1 cellular context compared by ENCODE assay signal in the genomic region with DNA sequence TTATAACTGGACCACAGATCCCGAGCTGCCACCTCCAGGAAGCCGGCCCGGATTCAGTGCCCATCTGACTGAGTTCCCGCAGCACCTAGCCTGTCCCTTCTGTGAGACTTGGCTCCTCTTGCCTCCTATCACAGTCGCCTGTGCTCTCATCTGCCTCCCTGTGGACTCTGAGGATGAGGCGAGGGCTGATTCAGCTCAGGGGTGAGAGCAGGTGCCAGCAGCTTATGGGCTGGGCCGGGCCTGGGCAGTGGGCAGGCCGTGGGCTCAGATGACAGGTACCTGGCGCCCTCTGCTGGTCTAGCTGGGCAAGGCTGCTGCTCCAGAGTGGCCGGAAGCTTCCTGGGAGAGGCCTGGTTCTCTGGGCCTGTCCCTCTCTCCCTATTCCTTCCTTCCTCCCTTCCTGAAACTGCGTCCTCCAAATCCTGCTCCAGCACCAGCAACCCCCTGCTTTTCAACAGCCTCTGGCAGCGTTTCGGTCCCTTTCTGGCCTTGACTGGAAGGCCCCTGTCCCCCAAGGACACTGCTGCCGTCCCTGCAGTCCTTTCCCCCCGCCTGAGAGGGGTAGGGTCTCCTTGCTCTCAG.
TF ChIP-seq lines count a peak whose summit lies in the region.

No MANE protein-coding gene starts in this region.

TF ChIP-seq in HepG2, 621 proteins besides CTCF, POLR2A, EP300 and RAD21 (continued from another document and continues in another):
- TF ChIP-seq, protein P1, sequence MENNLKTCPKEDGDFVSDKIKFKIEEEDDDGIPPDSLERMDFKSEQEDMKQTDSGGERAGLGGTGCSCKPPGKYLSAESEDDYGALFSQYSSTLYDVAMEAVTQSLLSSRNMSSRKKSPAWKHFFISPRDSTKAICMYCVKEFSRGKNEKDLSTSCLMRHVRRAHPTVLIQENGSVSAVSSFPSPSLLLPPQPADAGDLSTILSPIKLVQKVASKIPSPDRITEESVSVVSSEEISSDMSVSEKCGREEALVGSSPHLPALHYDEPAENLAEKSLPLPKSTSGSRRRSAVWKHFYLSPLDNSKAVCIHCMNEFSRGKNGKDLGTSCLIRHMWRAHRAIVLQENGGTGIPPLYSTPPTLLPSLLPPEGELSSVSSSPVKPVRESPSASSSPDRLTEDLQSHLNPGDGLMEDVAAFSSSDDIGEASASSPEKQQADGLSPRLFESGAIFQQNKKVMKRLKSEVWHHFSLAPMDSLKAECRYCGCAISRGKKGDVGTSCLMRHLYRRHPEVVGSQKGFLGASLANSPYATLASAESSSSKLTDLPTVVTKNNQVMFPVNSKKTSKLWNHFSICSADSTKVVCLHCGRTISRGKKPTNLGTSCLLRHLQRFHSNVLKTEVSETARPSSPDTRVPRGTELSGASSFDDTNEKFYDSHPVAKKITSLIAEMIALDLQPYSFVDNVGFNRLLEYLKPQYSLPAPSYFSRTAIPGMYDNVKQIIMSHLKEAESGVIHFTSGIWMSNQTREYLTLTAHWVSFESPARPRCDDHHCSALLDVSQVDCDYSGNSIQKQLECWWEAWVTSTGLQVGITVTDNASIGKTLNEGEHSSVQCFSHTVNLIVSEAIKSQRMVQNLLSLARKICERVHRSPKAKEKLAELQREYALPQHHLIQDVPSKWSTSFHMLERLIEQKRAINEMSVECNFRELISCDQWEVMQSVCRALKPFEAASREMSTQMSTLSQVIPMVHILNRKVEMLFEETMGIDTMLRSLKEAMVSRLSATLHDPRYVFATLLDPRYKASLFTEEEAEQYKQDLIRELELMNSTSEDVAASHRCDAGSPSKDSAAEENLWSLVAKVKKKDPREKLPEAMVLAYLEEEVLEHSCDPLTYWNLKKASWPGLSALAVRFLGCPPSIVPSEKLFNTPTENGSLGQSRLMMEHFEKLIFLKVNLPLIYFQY (CRISPR knock-in tag; IDR thresholded peaks at IDR 0.05; ENCODE audit: borderline replicate concordance) = peak; percentile 98
- TF ChIP-seq NFKBIZ (CRISPR knock-in tag; IDR thresholded peaks at IDR 0.05) (no peak), KMT2A (CRISPR knock-in tag; IDR thresholded peaks at IDR 0.05) (no peak), SP4 (CRISPR knock-in tag; IDR thresholded peaks at IDR 0.05) (peak; percentile 69), RBAK (CRISPR knock-in tag; IDR thresholded peaks at IDR 0.05) (0 out of 2 replicates have a peak, but pooled peaks have one; percentile 38), HOMEZ (CRISPR knock-in tag; IDR thresholded peaks at IDR 0.05; ENCODE audit: low read depth) (0 out of 2 replicates have a peak, but pooled peaks have one; percentile 13), GATAD2A (CRISPR knock-in tag; IDR thresholded peaks at IDR 0.05) (peak; percentile 37; the same call in 1 of the 2 replicates), MEIS1 (CRISPR knock-in tag; IDR thresholded peaks at IDR 0.05; ENCODE audit: borderline replicate concordance) (0 out of 2 replicates have a peak, but pooled peaks have one; percentile 27), ZNF350 (CRISPR knock-in tag; IDR thresholded peaks at IDR 0.05; ENCODE audit: borderline replicate concordance, low read depth) (peak; percentile 59; the same call in 1 of the 2 replicates), POLR2AphosphoS2 (IDR thresholded peaks at IDR 0.05; ENCODE audit: low read depth, low read length) (no peak), XRCC5 (optimal IDR thresholded peaks at IDR 0.05; ENCODE audit: low read length) (peak; percentile 95), ATF7 (IDR thresholded peaks at IDR 0.05) (no peak), ATF7 (CRISPR knock-in tag; IDR thresholded peaks at IDR 0.05) (no peak), ONECUT2 (CRISPR knock-in tag; IDR thresholded peaks at IDR 0.05) (no peak), FOXA3 (CRISPR knock-in tag; IDR thresholded peaks at IDR 0.05) (peak; percentile 33; the same call in 1 of the 2 replicates), HMGXB4 (CRISPR knock-in tag; IDR thresholded peaks at IDR 0.05; ENCODE audit: borderline replicate concordance in 1 of 2, low read depth in 1 of 2) (peak; percentile 50 to 63; a peak in 1 of 4 replicates), MEIS2 (CRISPR knock-in tag; IDR thresholded peaks at IDR 0.05) (0 out of 2 replicates have a peak, but pooled peaks have one; percentile 56), ZNF512 (CRISPR knock-in tag; IDR thresholded peaks at IDR 0.05) (no peak), ZNF687 (CRISPR knock-in tag; IDR thresholded peaks at IDR 0.05) (peak; percentile 80), KDM5B (CRISPR knock-in tag; IDR thresholded peaks at IDR 0.05; ENCODE audit: borderline replicate concordance) (peak; percentile 27; the same call in 1 of the 2 replicates), IKZF5 (CRISPR knock-in tag; IDR thresholded peaks at IDR 0.05) (0 out of 2 replicates have a peak, but pooled peaks have one; percentile 18), ETV5 (CRISPR knock-in tag; IDR thresholded peaks at IDR 0.05; ENCODE audit: borderline replicate concordance) (peak; percentile 63; the same call in 1 of the 2 replicates), GMEB1 (CRISPR knock-in tag; IDR thresholded peaks at IDR 0.05; ENCODE audit: borderline replicate concordance) (0 out of 2 replicates have a peak, but pooled peaks have one; percentile 15)
- TF ChIP-seq, protein P2, sequence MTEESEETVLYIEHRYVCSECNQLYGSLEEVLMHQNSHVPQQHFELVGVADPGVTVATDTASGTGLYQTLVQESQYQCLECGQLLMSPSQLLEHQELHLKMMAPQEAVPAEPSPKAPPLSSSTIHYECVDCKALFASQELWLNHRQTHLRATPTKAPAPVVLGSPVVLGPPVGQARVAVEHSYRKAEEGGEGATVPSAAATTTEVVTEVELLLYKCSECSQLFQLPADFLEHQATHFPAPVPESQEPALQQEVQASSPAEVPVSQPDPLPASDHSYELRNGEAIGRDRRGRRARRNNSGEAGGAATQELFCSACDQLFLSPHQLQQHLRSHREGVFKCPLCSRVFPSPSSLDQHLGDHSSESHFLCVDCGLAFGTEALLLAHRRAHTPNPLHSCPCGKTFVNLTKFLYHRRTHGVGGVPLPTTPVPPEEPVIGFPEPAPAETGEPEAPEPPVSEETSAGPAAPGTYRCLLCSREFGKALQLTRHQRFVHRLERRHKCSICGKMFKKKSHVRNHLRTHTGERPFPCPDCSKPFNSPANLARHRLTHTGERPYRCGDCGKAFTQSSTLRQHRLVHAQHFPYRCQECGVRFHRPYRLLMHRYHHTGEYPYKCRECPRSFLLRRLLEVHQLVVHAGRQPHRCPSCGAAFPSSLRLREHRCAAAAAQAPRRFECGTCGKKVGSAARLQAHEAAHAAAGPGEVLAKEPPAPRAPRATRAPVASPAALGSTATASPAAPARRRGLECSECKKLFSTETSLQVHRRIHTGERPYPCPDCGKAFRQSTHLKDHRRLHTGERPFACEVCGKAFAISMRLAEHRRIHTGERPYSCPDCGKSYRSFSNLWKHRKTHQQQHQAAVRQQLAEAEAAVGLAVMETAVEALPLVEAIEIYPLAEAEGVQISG (CRISPR knock-in tag; IDR thresholded peaks at IDR 0.05) = peak; percentile 55; the same call in 1 of the 2 replicates
- TF ChIP-seq, protein P3, sequence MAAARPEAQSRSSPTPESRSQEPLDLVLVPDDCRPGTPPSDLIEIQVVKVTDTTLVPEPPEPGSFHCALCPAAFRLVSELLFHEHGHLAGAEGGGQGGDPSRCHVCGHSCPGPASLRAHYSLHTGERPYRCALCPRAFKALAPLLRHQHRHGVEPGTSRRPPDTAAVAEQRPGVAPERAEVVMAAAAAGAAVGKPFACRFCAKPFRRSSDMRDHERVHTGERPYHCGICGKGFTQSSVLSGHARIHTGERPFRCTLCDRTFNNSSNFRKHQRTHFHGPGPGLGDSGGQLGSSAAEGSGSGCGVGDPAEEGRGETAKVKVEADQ (CRISPR knock-in tag; IDR thresholded peaks at IDR 0.05; ENCODE audit: borderline replicate concordance) = no peak
- TF ChIP-seq, protein P4, sequence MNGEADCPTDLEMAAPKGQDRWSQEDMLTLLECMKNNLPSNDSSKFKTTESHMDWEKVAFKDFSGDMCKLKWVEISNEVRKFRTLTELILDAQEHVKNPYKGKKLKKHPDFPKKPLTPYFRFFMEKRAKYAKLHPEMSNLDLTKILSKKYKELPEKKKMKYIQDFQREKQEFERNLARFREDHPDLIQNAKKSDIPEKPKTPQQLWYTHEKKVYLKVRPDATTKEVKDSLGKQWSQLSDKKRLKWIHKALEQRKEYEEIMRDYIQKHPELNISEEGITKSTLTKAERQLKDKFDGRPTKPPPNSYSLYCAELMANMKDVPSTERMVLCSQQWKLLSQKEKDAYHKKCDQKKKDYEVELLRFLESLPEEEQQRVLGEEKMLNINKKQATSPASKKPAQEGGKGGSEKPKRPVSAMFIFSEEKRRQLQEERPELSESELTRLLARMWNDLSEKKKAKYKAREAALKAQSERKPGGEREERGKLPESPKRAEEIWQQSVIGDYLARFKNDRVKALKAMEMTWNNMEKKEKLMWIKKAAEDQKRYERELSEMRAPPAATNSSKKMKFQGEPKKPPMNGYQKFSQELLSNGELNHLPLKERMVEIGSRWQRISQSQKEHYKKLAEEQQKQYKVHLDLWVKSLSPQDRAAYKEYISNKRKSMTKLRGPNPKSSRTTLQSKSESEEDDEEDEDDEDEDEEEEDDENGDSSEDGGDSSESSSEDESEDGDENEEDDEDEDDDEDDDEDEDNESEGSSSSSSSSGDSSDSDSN (CRISPR knock-in tag; IDR thresholded peaks at IDR 0.05) = peak; percentile 75
